In genomic region chr6:3157151-3157933, GRCh38 we compare ENCODE assay signal across 1 cellular context.
TF ChIP-seq lines count a peak whose summit lies in the region.

Gene TUBB2A (minus strand): TSS chr6:3157544. CDS start chr6:3157463, 81 bp downstream.

TF ChIP-seq in K562, 482 proteins besides CTCF, POLR2A, EP300 and RAD21 (continued from another document and continues in another):
- peak; percentile 89 for TF ChIP-seq THAP12 (CRISPR knock-in tag; IDR thresholded peaks at IDR 0.05)
- 0 out of 2 replicates have a peak, but pooled peaks have one; percentile 47 for TF ChIP-seq ATF6 (CRISPR knock-in tag; IDR thresholded peaks at IDR 0.05)
- TF ChIP-seq FOXJ2 (tag; IDR thresholded peaks at IDR 0.05) = no peak; the same call in 1 of the 2 replicates
- 0 out of 2 replicates have a peak, but pooled peaks have one; percentile 6 for TF ChIP-seq DEAF1 (CRISPR knock-in tag; IDR thresholded peaks at IDR 0.05)
- peak; percentile 69 for TF ChIP-seq ZNF766 (CRISPR knock-in tag; conservative IDR thresholded peaks at IDR 0.05)
- TF ChIP-seq KLF16 (IDR thresholded peaks at IDR 0.05) = peak; percentile 67
- 0 out of 2 replicates have a peak, but pooled peaks have one; percentile 70 for TF ChIP-seq GATAD2A (IDR thresholded peaks at IDR 0.05)
- TF ChIP-seq RBFOX2 (IDR thresholded peaks at IDR 0.05; ENCODE audit: low read depth, low read length) = peak; percentile 96
- 0 out of 2 replicates have a peak, but pooled peaks have one; percentile 52 for TF ChIP-seq MITF (IDR thresholded peaks at IDR 0.05)
- peak; percentile 95 for TF ChIP-seq CCNT2 (IDR thresholded peaks at IDR 0.05; ENCODE audit: borderline replicate concordance, extremely low read depth, insufficient read length, low read depth, low read length)
- TF ChIP-seq CSDE1 (IDR thresholded peaks at IDR 0.05) = peak in 1 of 2 experiments; percentile 59; a peak in 1 of 4 replicates
- TF ChIP-seq ZBTB12 (CRISPR knock-in tag; IDR thresholded peaks at IDR 0.05) = peak; percentile 96
- peak; percentile 97 for TF ChIP-seq TAF1 (IDR thresholded peaks at IDR 0.05; ENCODE audit: control insufficient read depth, extremely low read depth, insufficient read depth, low read length, severe bottlenecking)
- TF ChIP-seq RBM34 (IDR thresholded peaks at IDR 0.05; ENCODE audit: borderline replicate concordance, insufficient read depth, low read length) = 0 out of 2 replicates have a peak, but pooled peaks have one; percentile 64
- TF ChIP-seq IRF2 (CRISPR knock-in tag; IDR thresholded peaks at IDR 0.05) = peak; percentile 53; the same call in 1 of the 2 replicates
- TF ChIP-seq PREB (CRISPR knock-in tag; IDR thresholded peaks at IDR 0.05) = 0 out of 2 replicates have a peak, but pooled peaks have one; percentile 77
- no peak for TF ChIP-seq FOXJ3 (CRISPR knock-in tag; IDR thresholded peaks at IDR 0.05)
- TF ChIP-seq SAP30 (IDR thresholded peaks at IDR 0.05; ENCODE audit: borderline replicate concordance, insufficient read depth, low read depth, low read length, poor library complexity, severe bottlenecking) = peak; percentile 34
- TF ChIP-seq NELFE (IDR thresholded peaks at IDR 0.05; ENCODE audit: insufficient read depth, insufficient read length) = peak; percentile 77
- peak; percentile 92 for TF ChIP-seq HMGXB4 (CRISPR knock-in tag; IDR thresholded peaks at IDR 0.05)
- TF ChIP-seq MAX (CRISPR knock-in tag; IDR thresholded peaks at IDR 0.05) = peak; percentile 32; the same call in 1 of the 2 replicates
- TF ChIP-seq ZNF592 (IDR thresholded peaks at IDR 0.05) = peak; percentile 87
- TF ChIP-seq CHD2 (IDR thresholded peaks at IDR 0.05; ENCODE audit: low read depth, low read length) = peak; percentile 48; the same call in 1 of the 2 replicates
- TF ChIP-seq THAP7 (CRISPR knock-in tag; IDR thresholded peaks at IDR 0.05) = no peak; the same call in 1 of the 2 replicates
- TF ChIP-seq SP1 (CRISPR knock-in tag; IDR thresholded peaks at IDR 0.05) = peak; percentile 91
- TF ChIP-seq MED1 (CRISPR knock-in tag; IDR thresholded peaks at IDR 0.05; ENCODE audit: borderline replicate concordance) = peak; percentile 70; the same call in 1 of the 2 replicates
- TF ChIP-seq NRF1 (conservative IDR thresholded peaks at IDR 0.05 in 1 of 2, IDR thresholded peaks at IDR 0.05 in 1 of 2) = peak; percentile 85 to 87
- TF ChIP-seq PML (IDR thresholded peaks at IDR 0.05; ENCODE audit: low read length) = peak; percentile 58
- TF ChIP-seq L3MBTL2 (IDR thresholded peaks at IDR 0.05) = peak; percentile 87
- peak; percentile 99 for TF ChIP-seq GATAD2B (IDR thresholded peaks at IDR 0.05; ENCODE audit: borderline replicate concordance)
- 0 out of 4 replicates have a peak, but pooled peaks of 1 of the 2 experiments have one; percentile 24 for TF ChIP-seq BCLAF1 (IDR thresholded peaks at IDR 0.05; ENCODE audit: borderline replicate concordance in 1 of 2, control insufficient read depth in 1 of 2, low read depth in 2 of 2, low read length in 1 of 2)
- no peak for TF ChIP-seq NFATC3 (IDR thresholded peaks at IDR 0.05)
